Comparison of ENCODE assay signal across 34 cellular contexts in the genomic region with DNA sequence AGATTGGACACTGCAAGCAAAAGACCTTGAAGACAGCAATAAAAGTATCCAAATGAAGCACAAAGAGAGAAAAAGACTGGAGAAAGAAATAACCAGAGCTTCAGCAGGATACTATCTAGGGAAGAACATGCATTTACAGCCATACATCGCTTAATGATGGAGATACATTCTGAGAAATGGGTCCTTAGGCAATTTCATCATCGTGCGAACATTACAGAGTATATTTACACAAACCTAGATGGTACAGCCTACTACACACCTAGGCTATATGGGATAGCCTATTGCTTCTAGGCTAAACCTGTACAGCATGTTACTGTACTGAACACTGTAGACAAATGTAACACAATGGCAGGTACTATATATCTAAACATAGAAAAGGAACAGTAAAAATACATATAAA.
"Had no signal": no experiment of that assay in that cellular context is flagged by ENCODE, and none has a peak within 500 bp of the region (broad histone marks: within the 10 kb centered on the region; RNA-seq: fewer than 3 reads in every experiment).

No MANE protein-coding gene starts in this region.

- H3K27me3 ChIP-seq: adrenal gland, ascending aorta, body of pancreas, brain microvascular endothelial cell, breast epithelium, cardiac muscle cell had no signal

- H3K4me3 ChIP-seq: adrenal gland, ascending aorta, body of pancreas, breast epithelium, cardiac muscle cell had no signal

- DNase-seq: activated effector memory CD4-positive, alpha-beta T cell treated with anti-CD3 and anti-CD28 coated beads, Interleukin-2, amount 50 U/mL, for 16 hours; activated effector memory CD4-positive, alpha-beta T cell treated with Interleukin-2 at 50 U/mL for 16 hours; activated gamma-delta T cell; activated gamma-delta T cell treated with Interleukin-2 at 50 U/mL for 16 hours; activated naive CD4-positive, alpha-beta T cell; activated naive CD4-positive, alpha-beta T cell treated with anti-CD3 and anti-CD28 coated beads for 36 hours; activated naive CD4-positive, alpha-beta T cell treated with anti-CD3 and anti-CD28 coated beads, Interleukin-2, amount 10 ng/mL, durations not matched to agents 7 days and 5 days; activated naive CD4-positive, alpha-beta T cell treated with anti-CD3 and anti-CD28 coated beads, Interleukin-2, amount 50 U/mL, for 16 hours; activated naive CD4-positive, alpha-beta T cell treated with Interleukin-2 at 50 U/mL for 16 hours; activated naive CD8-positive, alpha-beta T cell treated with anti-CD3 and anti-CD28 coated beads for 36 hours; activated naive CD8-positive, alpha-beta T cell treated with anti-CD3 and anti-CD28 coated beads, Interleukin-2, amount 10 ng/mL, durations not matched to agents 7 days and 5 days; activated naive CD8-positive, alpha-beta T cell treated with anti-CD3 and anti-CD28 coated beads, Interleukin-2, amount 50 U/mL, for 24 hours; activated T-cell treated with anti-CD3 and anti-CD28 coated beads, Interleukin-2, amount 50 U/mL, for 1 hour; activated T-cell treated with anti-CD3 and anti-CD28 coated beads, Interleukin-2, amount 50 U/mL, for 24 hours; activated T-cell treated with anti-CD3 and anti-CD28 coated beads, Interleukin-2, amount 50 U/mL, for 4 hours; activated T-cell treated with anti-CD3 and anti-CD28 coated beads, Interleukin-2, amount 50 U/mL, for 48 hours; activated T-cell treated with anti-CD3 and anti-CD28 coated beads, Interleukin-2, amount 50 U/mL, for 72 hours; adrenal gland; amniotic stem cell; amygdala; anterior cingulate cortex; aorta; body of pancreas; brain microvascular endothelial cell; caudate nucleus; central memory CD4-positive, alpha-beta T cell; cerebellar nuclear complex had no signal

- H3K27ac ChIP-seq: adrenal gland, ascending aorta, body of pancreas, brain microvascular endothelial cell, breast epithelium, cardiac muscle cell had no signal

- H3K9me3 ChIP-seq: adrenal gland, ascending aorta, body of pancreas, breast epithelium had no signal

- FAIRE-seq: astrocyte, bronchial epithelial cell had no signal

- ATAC-seq: activated naive CD4-positive, alpha-beta T cell treated with anti-CD3 and anti-CD28 coated beads, Interleukin-2, amount 50 U/mL, for 72 hours; activated naive CD8-positive, alpha-beta T cell treated with anti-CD3 and anti-CD28 coated beads, Interleukin-2, amount 50 U/mL, for 24 hours; activated T-cell treated with anti-CD3 and anti-CD28 coated beads, Interleukin-2, amount 50 U/mL, for 4 hours; activated T-cell treated with anti-CD3 and anti-CD28 coated beads, Interleukin-2, amount 50 U/mL, for 72 hours; activated T-helper 17 cell treated with anti-CD3 and anti-CD28 coated beads, Interleukin-2, amount 50 U/mL, for 72 hours; body of pancreas had no signal

- H3K4me1 ChIP-seq: ascending aorta, body of pancreas, breast epithelium had no signal

- H3K36me3 ChIP-seq: adrenal gland, ascending aorta, brain microvascular endothelial cell, breast epithelium, cardiac muscle cell had no signal
